8 cellular contexts compared by ENCODE assay signal in genomic region chrX:15789979-15790765, GRCh38. TPM values are rescaled to one million over a fixed set of nuclear protein-coding genes. Genes with fewer than 3 reads are reported as not detected.
DNase-seq lines count a peak whose midpoint lies in the region; ATAC-seq lines count a peak whose summit lies in the region.

A gene with protein sequence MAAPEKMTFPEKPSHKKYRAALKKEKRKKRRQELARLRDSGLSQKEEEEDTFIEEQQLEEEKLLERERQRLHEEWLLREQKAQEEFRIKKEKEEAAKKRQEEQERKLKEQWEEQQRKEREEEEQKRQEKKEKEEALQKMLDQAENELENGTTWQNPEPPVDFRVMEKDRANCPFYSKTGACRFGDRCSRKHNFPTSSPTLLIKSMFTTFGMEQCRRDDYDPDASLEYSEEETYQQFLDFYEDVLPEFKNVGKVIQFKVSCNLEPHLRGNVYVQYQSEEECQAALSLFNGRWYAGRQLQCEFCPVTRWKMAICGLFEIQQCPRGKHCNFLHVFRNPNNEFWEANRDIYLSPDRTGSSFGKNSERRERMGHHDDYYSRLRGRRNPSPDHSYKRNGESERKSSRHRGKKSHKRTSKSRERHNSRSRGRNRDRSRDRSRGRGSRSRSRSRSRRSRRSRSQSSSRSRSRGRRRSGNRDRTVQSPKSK (plus strand): TSS chrX:15790484. CDS start chrX:15790496, 12 bp downstream.

- peak within 1 kb of the TSS; percentile 65 to 76 for H3K4me3 ChIP-seq in CD4-positive, alpha-beta memory T cell (ENCODE audit: low read length in 2 of 2)

- peak; percentile 91 to 95 (median 94) for DNase-seq in CD4-positive, alpha-beta memory T cell
- DNase-seq in NCI-H82 treated with DMSO at 0.1 percent for 48 hours (lab: John Stamatoyannopoulos, UW; ENCODE audit: unreplicated experiment) (peak; percentile 44), memory B cell (ENCODE audit: low spot score in 2 of 2) (peak; percentile 70 to 86)
- peak; percentile 89 for DNase-seq in activated CD4-positive, alpha-beta memory T cell treated with anti-CD3 and anti-CD28 coated beads, Interleukin-2, amount 10 ng/mL, durations not matched to agents 7 days and 5 days
- DNase-seq in effector CD8-positive, alpha-beta T cell (lab: John Stamatoyannopoulos, UW): peak; percentile 75
- peak; percentile 70 for DNase-seq in stimulated activated CD8-positive, alpha-beta memory T cell treated with anti-CD3 and anti-CD28 coated beads, Interleukin-12 subunit alpha, Interleukin-12 subunit beta, amount 100 ng/mL, for 1 hour (ENCODE audit: low read depth)

- peaks cover 15 to 24% of the 10 kb centered on the region in 2 donors for H3K36me3 Mint-ChIP-seq in CD4-positive, alpha-beta memory T cell
- H3K36me3 Mint-ChIP-seq in activated CD4-positive, alpha-beta memory T cell treated with anti-CD3 and anti-CD28 coated beads, Interleukin-2, amount 10 ng/mL, durations not matched to agents 7 days and 5 days (ENCODE audit: low read depth): peaks cover 19% of the 10 kb centered on the region
- peaks cover 6% of the 10 kb centered on the region for H3K36me3 Mint-ChIP-seq in memory B cell

- CTCF ChIA-PET in CD4-positive, alpha-beta memory T cell (lab: Charles Lee; ENCODE audit: partially characterized antibody): interaction anchor here (0.7 to 2.5 kb wide), 4 partner anchors 25 to 103 kb away, joined by 3 to 13 read pairs (median 6); partner anchors contain the start of gene AP1S2
- CTCF ChIA-PET in activated CD4-positive, alpha-beta memory T cell treated with anti-CD3 and anti-CD28 coated beads, Interleukin-2, amount 10 ng/mL, durations not matched to agents 7 days and 5 days (lab: Charles Lee): interaction anchor here (1.1 to 1.8 kb wide), 5 partner anchors 13 to 65 kb away, joined by 3 to 10 read pairs (median 4); partner anchors contain the start of genes AP1S2 and CA5B

- peaks cover 37% of the 10 kb centered on the region for H3K4me1 ChIP-seq in CD4-positive, alpha-beta memory T cell (ENCODE audit: insufficient read depth, low read length)

- no peaks in the 10 kb centered on the region for H3K9me3 ChIP-seq in CD4-positive, alpha-beta memory T cell (ENCODE audit: control insufficient read depth in 1 of 2, low read length in 2 of 2)

- H3K27me3 Mint-ChIP-seq in CD4-positive, alpha-beta memory T cell: no peaks in the 10 kb centered on the region
- H3K27me3 Mint-ChIP-seq in activated CD4-positive, alpha-beta memory T cell treated with anti-CD3 and anti-CD28 coated beads, Interleukin-2, amount 10 ng/mL, durations not matched to agents 7 days and 5 days: no peaks in the 10 kb centered on the region
- H3K27me3 Mint-ChIP-seq in memory B cell: no peaks in the 10 kb centered on the region

- peak within 1 kb of the TSS; percentile 83 for H3K27ac ChIP-seq in CD4-positive, alpha-beta memory T cell (ENCODE audit: low read depth, low read length)

- intact Hi-C loops in CD4-positive, alpha-beta memory T cell (cut with micrococcal nuclease): loop anchor here (1.0 to 2.0 kb wide), 5 partner anchors 39 to 115 kb away; partner anchors contain the start of genes AP1S2 and CA5B

- peak; percentile 93 for ATAC-seq in GM19438 (IDR thresholded peaks at IDR 0.05; ENCODE audit: low read depth, unreplicated experiment)
- peak; percentile 89 for ATAC-seq in HG03565 (IDR thresholded peaks at IDR 0.05; ENCODE audit: unreplicated experiment)
- ATAC-seq in memory B cell (ENCODE audit: low read depth): peak; percentile 88

- no peaks in the 10 kb centered on the region for H3K27me3 ChIP-seq in CD4-positive, alpha-beta memory T cell (ENCODE audit: insufficient read depth, low read length)

- POLR2A ChIA-PET in CD4-positive, alpha-beta memory T cell (lab: Charles Lee; ENCODE audit: partially characterized antibody): interaction anchor here (1.1 to 3.6 kb wide), 13 partner anchors 8 to 115 kb away, joined by 3 to 34 read pairs (median 10); partner anchors contain the start of genes AP1S2 and CA5B
- POLR2A ChIA-PET in activated CD4-positive, alpha-beta memory T cell treated with anti-CD3 and anti-CD28 coated beads, Interleukin-2, amount 10 ng/mL, durations not matched to agents 7 days and 5 days (lab: Charles Lee): interaction anchor here (0.7 to 3.8 kb wide), 23 partner anchors 9 to 930 kb away, joined by 3 to 42 read pairs (median 4); partner anchors contain the start of genes AP1S2, CA5B and SYAP1

- H3K36me3 ChIP-seq in CD4-positive, alpha-beta memory T cell (ENCODE audit: insufficient read depth, low read length): peaks cover 3% of the 10 kb centered on the region

- no peaks in the 10 kb centered on the region for H3K9me3 Mint-ChIP-seq in CD4-positive, alpha-beta memory T cell
- no peaks in the 10 kb centered on the region for H3K9me3 Mint-ChIP-seq in activated CD4-positive, alpha-beta memory T cell treated with anti-CD3 and anti-CD28 coated beads, Interleukin-2, amount 10 ng/mL, durations not matched to agents 7 days and 5 days
- H3K9me3 Mint-ChIP-seq in memory B cell: no peaks in the 10 kb centered on the region

- H3K4me1 Mint-ChIP-seq in CD4-positive, alpha-beta memory T cell: peaks cover 13 to 35% (median 24%) of the 10 kb centered on the region in 4 donors
- peaks cover 31% of the 10 kb centered on the region for H3K4me1 Mint-ChIP-seq in activated CD4-positive, alpha-beta memory T cell treated with anti-CD3 and anti-CD28 coated beads, Interleukin-2, amount 10 ng/mL, durations not matched to agents 7 days and 5 days
- peaks cover 12% of the 10 kb centered on the region for H3K4me1 Mint-ChIP-seq in memory B cell

- H3K4me3 Mint-ChIP-seq in CD4-positive, alpha-beta memory T cell: peak within 1 kb of the TSS in 1 of 8 donors; percentile 18
- no peak within 1 kb of the TSS for H3K4me3 Mint-ChIP-seq in activated CD4-positive, alpha-beta memory T cell treated with anti-CD3 and anti-CD28 coated beads, Interleukin-2, amount 10 ng/mL, durations not matched to agents 7 days and 5 days
- H3K4me3 Mint-ChIP-seq in memory B cell: no peak within 1 kb of the TSS

- peak within 1 kb of the TSS in 1 of 7 donors; percentile 68 for H3K27ac Mint-ChIP-seq in CD4-positive, alpha-beta memory T cell
- no peak within 1 kb of the TSS for H3K27ac Mint-ChIP-seq in activated CD4-positive, alpha-beta memory T cell treated with anti-CD3 and anti-CD28 coated beads, Interleukin-2, amount 10 ng/mL, durations not matched to agents 7 days and 5 days
- no peak within 1 kb of the TSS for H3K27ac Mint-ChIP-seq in memory B cell

RNA-seq across cellular contexts. Expression of the gene that starts here (rescaled TPM):
- total RNA-seq in CD4-positive, alpha-beta memory T cell: 10 to 100 TPM; 30.1 to 30.7 TPM
- polyA plus RNA-seq in CD4-positive, alpha-beta memory T cell: 10 to 100 TPM; 19.5 to 42.2 TPM
- 10 to 100 TPM; 21.9 to 24.2 TPM for total RNA-seq in activated CD4-positive, alpha-beta memory T cell treated with anti-CD3 and anti-CD28 coated beads, Interleukin-2, amount 10 ng/mL, durations not matched to agents 7 days and 5 days

Comparison
In these comparisons a context has a peak if more than half of its experiments do, and no peak if none do; other contexts are left out.
1. Peak in every context shown above with its lines: DNase-seq, ATAC-seq, H3K4me3 ChIP-seq and H3K27ac ChIP-seq.
2. DNase-seq: peak in every context shown above with its lines; median percentile 94 in CD4-positive, alpha-beta memory T cell; 89 in activated CD4-positive, alpha-beta memory T cell treated with anti-CD3 and anti-CD28 coated beads, Interleukin-2, amount 10 ng/mL, durations not matched to agents 7 days and 5 days; 78 in memory B cell; 75 in effector CD8-positive, alpha-beta T cell; 70 in stimulated activated CD8-positive, alpha-beta memory T cell treated with anti-CD3 and anti-CD28 coated beads, Interleukin-12 subunit alpha, Interleukin-12 subunit beta, amount 100 ng/mL, for 1 hour; 44 in NCI-H82 treated with DMSO at 0.1 percent for 48 hours.